Comparison of ENCODE assay signal across 8 cellular contexts in the genomic region with DNA sequence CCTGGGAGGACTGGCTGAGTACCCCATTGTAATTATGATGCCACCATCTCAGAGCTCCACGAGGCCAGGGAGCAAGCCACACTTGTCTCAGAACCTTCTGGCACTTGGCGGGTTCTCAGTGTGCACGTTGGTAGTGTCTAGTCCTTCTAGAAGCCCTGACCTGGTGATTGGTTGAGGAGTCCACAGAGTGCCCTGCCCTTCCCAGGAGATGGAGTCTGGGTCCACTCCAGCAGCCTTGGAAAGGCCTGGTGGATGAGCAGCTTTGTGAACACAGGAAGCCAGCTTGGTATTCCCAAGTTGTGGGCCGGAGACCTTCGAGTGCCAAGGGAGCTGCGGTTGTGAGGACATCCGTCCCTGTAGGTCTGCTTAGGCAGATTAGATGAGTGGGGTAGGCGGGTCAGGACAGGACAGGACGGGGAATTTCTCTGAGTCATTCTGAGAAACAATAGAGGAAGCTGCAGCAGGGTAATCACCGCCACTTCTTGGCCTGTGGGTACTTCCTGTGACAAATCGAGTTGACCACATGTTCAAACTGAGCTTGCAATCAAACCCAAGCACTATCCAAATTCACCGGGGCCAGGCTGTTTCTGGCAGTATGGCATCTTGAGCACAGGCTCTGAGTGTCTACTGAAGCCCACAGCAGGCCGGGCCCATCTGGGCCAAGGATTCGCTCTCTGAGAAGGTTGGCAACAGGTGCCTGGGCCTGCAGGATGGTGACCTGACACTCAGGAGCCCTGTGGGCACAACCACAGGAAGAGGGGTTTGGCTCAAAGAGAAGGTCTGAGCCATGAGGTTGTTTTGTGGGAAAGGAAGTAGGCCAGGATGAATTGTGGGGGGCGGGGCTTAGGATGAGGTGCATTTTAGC.
A peak's percentile ranks its signal among the peaks of the same experiment; 100 is the strongest.
DNase-seq lines count a peak whose midpoint lies in the region; ATAC-seq lines count a peak whose summit lies in the region.

No MANE protein-coding gene starts in this region.

- H3K4me1 Mint-ChIP-seq in activated naive CD8-positive, alpha-beta T cell treated with anti-CD3 and anti-CD28 coated beads, Interleukin-2, amount 50 U/mL, for 24 hours, result peaks cover 53% of the 10 kb centered on the region

- DNase-seq in SW 1271 (lab: John Stamatoyannopoulos, UW), result peak; percentile 93 to 98
- DNase-seq in activated naive CD8-positive, alpha-beta T cell treated with anti-CD3 and anti-CD28 coated beads, Interleukin-2, amount 50 U/mL, for 24 hours, result peak; percentile 68
- peak; percentile 56 for DNase-seq in iPS-NIHi7 (ENCODE audit: extremely low spot score)
- peak; percentile 37 to 39 for DNase-seq in stimulated activated CD4-positive, alpha-beta T cell treated with anti-CD3 and anti-CD28 coated beads, Interleukin-2, amount 100 ng/mL, for 48 hours
- no peak for DNase-seq in HuH-7 (ENCODE audit: low spot score)

- peak overlapping the region; percentile 53 for H3K4me3 Mint-ChIP-seq in activated naive CD8-positive, alpha-beta T cell treated with anti-CD3 and anti-CD28 coated beads, Interleukin-2, amount 50 U/mL, for 24 hours

- 0 out of 2 replicates have a peak, but pooled peaks cover 12% of the 10 kb centered on the region for H3K27me3 ChIP-seq in BLaER1

- H3K9me3 ChIP-seq in BLaER1, result no peaks in the 10 kb centered on the region

- H3K36me3 ChIP-seq in BLaER1, result peaks cover under 1% of the 10 kb centered on the region; the same call in 1 of the 2 replicates

- no peak overlapping the region for H3K27ac ChIP-seq in BLaER1

- H3K4me2 ChIP-seq in BLaER1, result peak overlapping the region; percentile 52

- H3K9me3 Mint-ChIP-seq in activated naive CD8-positive, alpha-beta T cell treated with anti-CD3 and anti-CD28 coated beads, Interleukin-2, amount 50 U/mL, for 24 hours, result no peaks in the 10 kb centered on the region

- H3K27ac Mint-ChIP-seq in activated naive CD8-positive, alpha-beta T cell treated with anti-CD3 and anti-CD28 coated beads, Interleukin-2, amount 50 U/mL, for 24 hours, result peak overlapping the region; percentile 91

- peaks cover 93% of the 10 kb centered on the region for H4K20me1 ChIP-seq in BLaER1

- no peak overlapping the region for H3K9ac ChIP-seq in BLaER1

- no peaks in the 10 kb centered on the region for H3K27me3 Mint-ChIP-seq in activated naive CD8-positive, alpha-beta T cell treated with anti-CD3 and anti-CD28 coated beads, Interleukin-2, amount 50 U/mL, for 24 hours

- H3K4me3 ChIP-seq in BLaER1, result no peak overlapping the region

- H3K36me3 Mint-ChIP-seq in activated naive CD8-positive, alpha-beta T cell treated with anti-CD3 and anti-CD28 coated beads, Interleukin-2, amount 50 U/mL, for 24 hours (ENCODE audit: low read depth), result peaks cover 30% of the 10 kb centered on the region

- ATAC-seq in GM19438 (IDR thresholded peaks at IDR 0.05; ENCODE audit: low read depth, unreplicated experiment), result peak; percentile 97
- ATAC-seq in HG03460 (IDR thresholded peaks at IDR 0.05; ENCODE audit: unreplicated experiment), result peak; percentile 93
- ATAC-seq in activated naive CD8-positive, alpha-beta T cell treated with anti-CD3 and anti-CD28 coated beads, Interleukin-2, amount 50 U/mL, for 24 hours, result peak; percentile 89

- H3K4me1 ChIP-seq in BLaER1, result peaks cover 21% of the 10 kb centered on the region
